13 cellular contexts compared by ENCODE assay signal in genomic region chr12:51777457-51777856, GRCh38.
DNase-seq lines count a peak whose midpoint lies in the region; ATAC-seq and TF ChIP-seq lines count a peak whose summit lies in the region.
"Had no signal": no experiment of that assay in that cellular context is flagged by ENCODE, and none has a peak within 500 bp of the region (broad histone marks: within the 10 kb centered on the region; RNA-seq: fewer than 3 reads in every experiment).

No MANE protein-coding gene starts in this region.

- no peaks in the 10 kb centered on the region for H3K36me3 Mint-ChIP-seq in CD8-positive, alpha-beta T cell

- WGBS in right lobe of liver (ENCODE audit: insufficient coverage, low coverage, low lambda C conversion rate, missing lambda C conversion rate), result 50% methylated on average over 2 of the region's 2 CpGs
- 58 to 59% methylated on average over 2 of the region's 2 CpGs for WGBS in tibial nerve, 2 donors

- POLR2A ChIA-PET in CD8-positive, alpha-beta T cell (lab: Charles Lee), result interaction anchor here (1.3 kb wide), 1 partner anchor 43 kb away, joined by 3 read pairs; no protein-coding TSS in a partner anchor

- H3K27ac ChIP-seq in HUES48 (ENCODE audit: low read depth, low read length) (peak overlapping the region; percentile 14), right lobe of liver (peak overlapping the region; percentile 21 to 65 (median 33)), tibial nerve (no peak overlapping the region)
- H3K27ac ChIP-seq in CD8-positive, alpha-beta T cell (ENCODE audit: low read depth, low read length), result no peak overlapping the region

- H3K9ac ChIP-seq in HUES48 (ENCODE audit: low read depth, low read length), result no peak overlapping the region
- H3K9ac ChIP-seq in adipocyte (ENCODE audit: low read length), result peak overlapping the region; percentile 35

- H3K9me3 ChIP-seq in HUES48 (ENCODE audit: control insufficient read depth, insufficient read depth, low read length) (no peaks in the 10 kb centered on the region), adipocyte (ENCODE audit: control insufficient read depth, low read length) (no peaks in the 10 kb centered on the region), right lobe of liver (no peaks in the 10 kb centered on the region), tibial nerve (no peaks in the 10 kb centered on the region)
- H3K9me3 ChIP-seq in CD8-positive, alpha-beta T cell (ENCODE audit: low read length), result no peaks in the 10 kb centered on the region
- H3K9me3 ChIP-seq: HAP-1 had no signal

- TF ChIP-seq CTCF in right lobe of liver (IDR thresholded peaks at IDR 0.05), result no peak
- no peak for TF ChIP-seq CTCF in CD8-positive, alpha-beta T cell (IDR thresholded peaks at IDR 0.05)
- TF ChIP-seq CTCF in tibial nerve (IDR thresholded peaks at IDR 0.05), result no peak

- no peaks in the 10 kb centered on the region for H3K9me3 Mint-ChIP-seq in CD8-positive, alpha-beta T cell
- H3K9me3 Mint-ChIP-seq: CD4-positive, alpha-beta T cell had no signal

- ATAC-seq in right lobe of liver, result no peak
- no peak for ATAC-seq in CD8-positive, alpha-beta T cell

- no peaks in the 10 kb centered on the region for H3K27me3 ChIP-seq in HUES48 (ENCODE audit: control insufficient read depth, insufficient read depth, low read length)
- no peaks in the 10 kb centered on the region for H3K27me3 ChIP-seq in adipocyte (replicated peaks; ENCODE audit: control insufficient read depth, insufficient read depth, low read length)
- no peaks in the 10 kb centered on the region for H3K27me3 ChIP-seq in right lobe of liver
- no peaks in the 10 kb centered on the region for H3K27me3 ChIP-seq in CD8-positive, alpha-beta T cell (ENCODE audit: insufficient read depth, low read length)
- H3K27me3 ChIP-seq in tibial nerve, result no peaks in the 10 kb centered on the region

- TF ChIP-seq EP300 in tibial nerve (IDR thresholded peaks at IDR 0.05), result no peak

- DNase-seq in adipocyte (ENCODE audit: low read depth) (no peak), right lobe of liver (no peak), SHP77 treated with DMSO at 0.1 percent for 48 hours (lab: John Stamatoyannopoulos, UW) (no peak), tibial nerve (ENCODE audit: low spot score in 2 of 2) (no peak)
- no peak for DNase-seq in CD8-positive, alpha-beta T cell
- no peak for DNase-seq in activated CD8-positive, alpha-beta memory T cell treated with anti-CD3 and anti-CD28 coated beads for 24 hours
- DNase-seq: C1 segment of cervical spinal cord; CD4-positive, alpha-beta T cell; DMS53; GF-D8 had no signal

- no peaks in the 10 kb centered on the region for H3K27me3 Mint-ChIP-seq in CD8-positive, alpha-beta T cell (ENCODE audit: low read depth)
- H3K27me3 Mint-ChIP-seq: CD4-positive, alpha-beta T cell had no signal

- peaks cover 22% of the 10 kb centered on the region for H3K4me1 Mint-ChIP-seq in CD8-positive, alpha-beta T cell (ENCODE audit: low read depth)
- H3K4me1 Mint-ChIP-seq: B cell had no signal

- intact Hi-C loops in right lobe of liver (cut with DNase I), result no loop called here
- intact Hi-C loops in CD8-positive, alpha-beta T cell (cut with DNase I, micrococcal nuclease), result no loop called here

- H3K4me3 ChIP-seq in HUES48 (ENCODE audit: low read depth, low read length) (no peak overlapping the region), adipocyte (ENCODE audit: low read length) (no peak overlapping the region), right lobe of liver (no peak overlapping the region), tibial nerve (no peak overlapping the region)
- no peak overlapping the region for H3K4me3 ChIP-seq in CD8-positive, alpha-beta T cell (ENCODE audit: low read depth, low read length)
- H3K4me3 ChIP-seq: HAP-1 had no signal

- no peak for TF ChIP-seq POLR2A in right lobe of liver (IDR thresholded peaks at IDR 0.05)
- TF ChIP-seq POLR2A in tibial nerve (IDR thresholded peaks at IDR 0.05), result no peak

- H3K36me3 ChIP-seq in HUES48 (ENCODE audit: control insufficient read depth, insufficient read depth, low read length) (peaks cover 32% of the 10 kb centered on the region), adipocyte (ENCODE audit: control insufficient read depth, insufficient read depth, low read length, severe bottlenecking) (peaks cover 13% of the 10 kb centered on the region), right lobe of liver (no peaks in the 10 kb centered on the region), tibial nerve (peaks cover 0 to 8% (median 0%) of the 10 kb centered on the region in 3 donors)
- H3K36me3 ChIP-seq in CD8-positive, alpha-beta T cell (ENCODE audit: insufficient read depth, low read length), result no peaks in the 10 kb centered on the region
- H3K36me3 ChIP-seq: HAP-1 had no signal

- H3K27ac Mint-ChIP-seq in CD8-positive, alpha-beta T cell, result no peak overlapping the region
- H3K27ac Mint-ChIP-seq: B cell; CD4-positive, alpha-beta T cell had no signal

- CTCF ChIA-PET in CD8-positive, alpha-beta T cell (lab: Charles Lee), result no interaction called here

- no peak overlapping the region for H3K4me3 Mint-ChIP-seq in CD8-positive, alpha-beta T cell
- H3K4me3 Mint-ChIP-seq: B cell; CD4-positive, alpha-beta T cell had no signal

- H3K4me1 ChIP-seq in HUES48 (ENCODE audit: control insufficient read depth, insufficient read depth, low read length) (no peaks in the 10 kb centered on the region), adipocyte (ENCODE audit: control insufficient read depth, insufficient read depth, low read length) (peaks cover 37% of the 10 kb centered on the region), right lobe of liver (peaks cover 0 to 22% (median 8%) of the 10 kb centered on the region in 4 donors), tibial nerve (no peaks in the 10 kb centered on the region)
- H3K4me1 ChIP-seq in CD8-positive, alpha-beta T cell (ENCODE audit: insufficient read depth, low read length), result peaks cover 23% of the 10 kb centered on the region
- H3K4me1 ChIP-seq: HAP-1 had no signal

Comparison
In these comparisons a context has a peak if more than half of its experiments do, and no peak if none do; other contexts are left out.
1. H3K27ac ChIP-seq: peak in HUES48 (single experiment) and right lobe of liver (3 of 3); none in CD8-positive, alpha-beta T cell (single experiment) and tibial nerve (0 of 4).